7 cellular contexts compared by ENCODE assay signal in the genomic region with DNA sequence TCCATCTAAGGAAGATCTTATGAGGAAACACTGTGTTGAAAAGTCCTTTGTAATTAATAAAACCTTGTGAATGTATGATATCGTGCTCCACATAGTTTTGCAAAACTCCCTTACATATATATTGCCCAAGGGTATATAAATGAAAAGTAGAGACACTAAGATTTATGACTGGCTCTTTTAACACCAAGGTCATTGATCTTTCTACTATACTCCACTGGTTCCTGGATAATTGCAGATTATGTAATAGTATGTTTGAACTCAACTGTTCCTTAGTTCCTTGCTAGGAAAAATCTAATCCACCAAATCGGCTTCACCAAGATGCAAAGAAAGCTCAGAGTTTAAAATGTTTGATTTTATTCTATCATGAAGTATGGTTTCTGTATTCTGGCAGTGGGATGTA.
"Had no signal": no experiment of that assay in that cellular context is flagged by ENCODE, and none has a peak within 500 bp of the region (broad histone marks: within the 10 kb centered on the region; RNA-seq: fewer than 3 reads in every experiment).

No MANE protein-coding gene starts in this region.

- H3K4me3 ChIP-seq: GM12878 had no signal

- FAIRE-seq: GM12878, GM12891, GM12892, GM18507, GM19239 had no signal

- ATAC-seq: GM12878 had no signal

- DNase-seq: GDM1, GF-D8 had no signal
